ENCODE assay signal across 8 cellular contexts in genomic region chr22:29621761-29622526, GRCh38. TPM values are rescaled to one million over a fixed set of nuclear protein-coding genes. Genes with fewer than 3 reads are reported as not detected.
DNase-seq lines count a peak whose midpoint lies in the region; ATAC-seq, FAIRE-seq and TF ChIP-seq lines count a peak whose summit lies in the region.

No MANE protein-coding gene starts in this region.

- POLR2A ChIA-PET in GM10248 (lab: Yijun Ruan, JAX): no interaction called here

- ATAC-seq in GM18867 (IDR thresholded peaks at IDR 0.05; ENCODE audit: unreplicated experiment): no peak

- H3K4me3 Mint-ChIP-seq in nephron progenitor cell: no peak overlapping the region

- DNase-seq in Caki2 (ENCODE audit: low read depth) (peak; percentile 96), NCI-H2171 (lab: John Stamatoyannopoulos, UW) (peak; percentile 21), nephron progenitor cell (no peak), NCI-H748 treated with DMSO at 0.1 percent for 48 hours (lab: John Stamatoyannopoulos, UW) (no peak), GM10248 (ENCODE audit: extremely low spot score) (no peak)
- DNase-seq in stimulated activated CD4-positive, alpha-beta T cell treated with anti-CD3 and anti-CD28 coated beads, Interleukin-2, amount 100 ng/mL, for 48 hours: no peak

- peaks cover 35% of the 10 kb centered on the region for H3K4me1 Mint-ChIP-seq in nephron progenitor cell

- in situ Hi-C loops in Caki2 (cut with HindIII; ENCODE audit: low pct_unique_long_range_greater_than_20kb, low sequenced_read_pairs): no loop called here

- CTCF ChIA-PET in GM10248 (lab: Yijun Ruan, JAX): interaction anchor here (1.0 to 1.7 kb wide), 4 partner anchors 24 to 467 kb away, joined by 3 to 9 read pairs (median 4); no protein-coding TSS in a partner anchor

- no peaks in the 10 kb centered on the region for H3K27me3 Mint-ChIP-seq in nephron progenitor cell (ENCODE audit: low read depth, poor library complexity)

- TF ChIP-seq CTCF in nephron progenitor cell (IDR thresholded peaks at IDR 0.05): no peak
- no peak for TF ChIP-seq CTCF in GM10248 (IDR thresholded peaks at IDR 0.05; ENCODE audit: control extremely low read depth, extremely low read depth, low read depth, missing control alignments)

- FAIRE-seq in colon (lab: Jason Lieb, UNC): peak; percentile 5

- H3K36me3 Mint-ChIP-seq in nephron progenitor cell (ENCODE audit: low read depth): no peaks in the 10 kb centered on the region

- peak overlapping the region; percentile 44 for H3K27ac Mint-ChIP-seq in nephron progenitor cell

- H3K9me3 Mint-ChIP-seq in nephron progenitor cell: no peaks in the 10 kb centered on the region

RNA-seq across cellular contexts. Expression of gene NF2, which starts 18.5 kb away (rescaled TPM):
- 190 and 199 TPM in 2 replicates for total RNA-seq in Caki2 (2014; rRNA removed; shearing (Covaris generic); ENCODE audit: low replicate concordance)

RNA-seq across cellular contexts. Expression of gene NIPSNAP1, which starts 41.0 kb away (rescaled TPM):
- 326 and 344 TPM in 2 replicates for total RNA-seq in Caki2 (2014; rRNA removed; shearing (Covaris generic); ENCODE audit: low replicate concordance)

Comparison
In these comparisons a context has a peak if more than half of its experiments do, and no peak if none do; other contexts are left out.
1. DNase-seq: peak in Caki2 (single experiment) and NCI-H2171 (single experiment); none in nephron progenitor cell (single experiment), NCI-H748 treated with DMSO at 0.1 percent for 48 hours (single experiment), stimulated activated CD4-positive, alpha-beta T cell treated with anti-CD3 and anti-CD28 coated beads, Interleukin-2, amount 100 ng/mL, for 48 hours (0 of 2) and GM10248 (single experiment).